In the genomic region with DNA sequence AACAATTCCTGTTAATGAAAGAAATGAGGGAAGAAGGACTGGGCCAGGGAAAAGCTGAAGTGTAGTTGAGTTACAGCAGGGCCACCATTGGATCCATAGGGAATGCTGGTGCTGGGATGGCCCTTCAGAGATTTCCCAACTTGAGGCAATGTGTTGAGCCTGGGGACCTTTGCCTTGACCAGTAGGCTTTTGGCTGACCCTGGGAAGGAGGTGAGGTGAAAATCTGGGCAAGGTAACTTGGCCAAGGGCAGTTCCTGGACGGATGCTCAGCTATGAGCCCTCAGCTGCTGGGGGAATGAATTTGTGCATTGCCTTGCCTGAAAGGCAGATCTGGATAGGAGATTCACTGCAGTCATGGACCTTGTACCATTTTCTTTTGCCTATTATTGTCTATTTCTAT, we compare ENCODE assay signal across 14 cellular contexts. TPM values are rescaled to one million over a fixed set of nuclear protein-coding genes. Genes with fewer than 3 reads are reported as not detected.
DNase-seq lines count a peak whose midpoint lies in the region; ATAC-seq, FAIRE-seq and TF ChIP-seq lines count a peak whose summit lies in the region.
"Had no signal": no experiment of that assay in that cellular context is flagged by ENCODE, and none has a peak within 500 bp of the region (broad histone marks: within the 10 kb centered on the region; RNA-seq: fewer than 3 reads in every experiment).

No MANE protein-coding gene starts in this region.

- no peaks in the 10 kb centered on the region for H4K20me1 ChIP-seq in KMS-11 (ENCODE audit: insufficient read depth)

- peaks cover 4% of the 10 kb centered on the region for H3K36me3 Mint-ChIP-seq in activated naive CD4-positive, alpha-beta T cell treated with anti-CD3 and anti-CD28 coated beads, Interleukin-2, amount 10 ng/mL, durations not matched to agents 7 days and 5 days

- no peak for TF ChIP-seq EP300 in sigmoid colon (IDR thresholded peaks at IDR 0.05)

- no peak for DNase-seq in activated naive CD4-positive, alpha-beta T cell treated with anti-CD3 and anti-CD28 coated beads, Interleukin-2, amount 10 ng/mL, durations not matched to agents 7 days and 5 days
- no peak for DNase-seq in activated naive CD4-positive, alpha-beta T cell treated with Interleukin-2 at 50 U/mL for 16 hours
- DNase-seq in AG08396 (ENCODE audit: low spot score), result no peak
- no peak for DNase-seq in kidney
- DNase-seq in sigmoid colon, result no peak
- DNase-seq: left colon, NCI-H510A had no signal

- no peak for FAIRE-seq in kidney (lab: Jason Lieb, UNC)
- FAIRE-seq: G401.6, H54 had no signal

- TF ChIP-seq CTCF in KMS-11 (conservative IDR thresholded peaks at IDR 0.05; ENCODE audit: low read depth, low read length), result no peak
- TF ChIP-seq CTCF in kidney (IDR thresholded peaks at IDR 0.05; ENCODE audit: borderline replicate concordance, extremely low read depth, insufficient read depth), result no peak
- TF ChIP-seq CTCF in sigmoid colon (IDR thresholded peaks at IDR 0.05), result no peak

- WGBS in sigmoid colon, 2 donors, result 90 to 93% methylated on average over 1 of the region's 1 CpG

- ATAC-seq in HG02623 (IDR thresholded peaks at IDR 0.05; ENCODE audit: unreplicated experiment), result peak; percentile 21
- ATAC-seq: left colon had no signal

- intact Hi-C loops in kidney (cut with DNase I), result loop anchor here (10.0 kb wide), 1 partner anchor 169 kb away; no protein-coding TSS in a partner anchor
- intact Hi-C loops in sigmoid colon (cut with DNase I), result no loop called here

- peaks cover 22% of the 10 kb centered on the region for H3K4me1 Mint-ChIP-seq in activated naive CD4-positive, alpha-beta T cell treated with anti-CD3 and anti-CD28 coated beads, Interleukin-2, amount 10 ng/mL, durations not matched to agents 7 days and 5 days

- no peak for TF ChIP-seq POLR2A in sigmoid colon (IDR thresholded peaks at IDR 0.05)

- H3K4me3 Mint-ChIP-seq in activated naive CD4-positive, alpha-beta T cell treated with anti-CD3 and anti-CD28 coated beads, Interleukin-2, amount 10 ng/mL, durations not matched to agents 7 days and 5 days, result no peak overlapping the region

- H3K9me3 Mint-ChIP-seq in activated naive CD4-positive, alpha-beta T cell treated with anti-CD3 and anti-CD28 coated beads, Interleukin-2, amount 10 ng/mL, durations not matched to agents 7 days and 5 days, result no peaks in the 10 kb centered on the region
- H3K9me3 Mint-ChIP-seq: IgD-negative memory B cell had no signal

- no peaks in the 10 kb centered on the region for H3K27me3 ChIP-seq in KMS-11 (ENCODE audit: insufficient read depth, low read depth)
- no peaks in the 10 kb centered on the region for H3K27me3 ChIP-seq in skeletal muscle satellite cell (ENCODE audit: control insufficient read depth, insufficient read depth, low read length)
- no peaks in the 10 kb centered on the region for H3K27me3 ChIP-seq in sigmoid colon
- H3K27me3 ChIP-seq: vagina had no signal

- H3K27ac ChIP-seq in KMS-11 (no peak overlapping the region), kidney (ENCODE audit: low read depth in 2 of 2, low read length in 2 of 2) (no peak overlapping the region), sigmoid colon (no peak overlapping the region)
- H3K27ac ChIP-seq: vagina had no signal

- H3K9ac ChIP-seq in KMS-11 (no peak overlapping the region), skeletal muscle satellite cell (ENCODE audit: low read depth, low read length) (no peak overlapping the region), kidney (ENCODE audit: low read length in 2 of 2) (no peak overlapping the region)

- no peaks in the 10 kb centered on the region for H3K79me2 ChIP-seq in KMS-11 (ENCODE audit: insufficient read depth, low read depth)

- H3K36me3 ChIP-seq in KMS-11 (ENCODE audit: insufficient read depth), result no peaks in the 10 kb centered on the region
- H3K36me3 ChIP-seq in skeletal muscle satellite cell (ENCODE audit: insufficient read depth, low read length), result peaks cover 20% of the 10 kb centered on the region
- H3K36me3 ChIP-seq in kidney (ENCODE audit: control insufficient read depth in 1 of 2, insufficient read depth in 2 of 2, low read length in 2 of 2), result peaks cover 0 to 4% of the 10 kb centered on the region in 2 donors
- peaks cover 0 to 12% (median 5%) of the 10 kb centered on the region in 4 donors for H3K36me3 ChIP-seq in sigmoid colon
- H3K36me3 ChIP-seq: vagina had no signal

- H3K27me3 Mint-ChIP-seq in activated naive CD4-positive, alpha-beta T cell treated with anti-CD3 and anti-CD28 coated beads, Interleukin-2, amount 10 ng/mL, durations not matched to agents 7 days and 5 days, result peaks cover 10% of the 10 kb centered on the region

- no peaks in the 10 kb centered on the region for H3K9me3 ChIP-seq in skeletal muscle satellite cell (replicated peaks; ENCODE audit: low read length)
- no peaks in the 10 kb centered on the region for H3K9me3 ChIP-seq in kidney (ENCODE audit: control insufficient read depth in 1 of 2, low read length in 2 of 2)
- no peaks in the 10 kb centered on the region for H3K9me3 ChIP-seq in sigmoid colon
- H3K9me3 ChIP-seq: vagina had no signal

- no peak overlapping the region for H2AFZ ChIP-seq in KMS-11 (ENCODE audit: low read depth)

- CTCF ChIA-PET in activated naive CD4-positive, alpha-beta T cell treated with anti-CD3 and anti-CD28 coated beads, Interleukin-2, amount 10 ng/mL, durations not matched to agents 7 days and 5 days (lab: Charles Lee), result interaction anchor here (1.0 to 1.3 kb wide), 3 partner anchors 20 to 175 kb away, joined by 4 to 5 read pairs (median 4); no protein-coding TSS in a partner anchor

- no peak overlapping the region for H3K4me3 ChIP-seq in KMS-11 (IDR thresholded peaks at IDR 0.05; ENCODE audit: insufficient read depth, low read depth, low read length)
- no peak overlapping the region for H3K4me3 ChIP-seq in skeletal muscle satellite cell (ENCODE audit: low read length)
- no peak overlapping the region for H3K4me3 ChIP-seq in kidney (ENCODE audit: low read length in 2 of 2)
- no peak overlapping the region for H3K4me3 ChIP-seq in sigmoid colon
- H3K4me3 ChIP-seq: vagina had no signal

- H3K4me2 ChIP-seq in KMS-11, result peak overlapping the region; percentile 60
- H3K4me2 ChIP-seq in skeletal muscle satellite cell (ENCODE audit: low read length), result peak overlapping the region; percentile 59

- H3K27ac Mint-ChIP-seq in activated naive CD4-positive, alpha-beta T cell treated with anti-CD3 and anti-CD28 coated beads, Interleukin-2, amount 10 ng/mL, durations not matched to agents 7 days and 5 days, result peak overlapping the region; percentile 70

- peaks cover 17% of the 10 kb centered on the region for H3K4me1 ChIP-seq in KMS-11 (ENCODE audit: low read depth, poor library complexity, severe bottlenecking)
- H3K4me1 ChIP-seq in skeletal muscle satellite cell (ENCODE audit: control insufficient read depth, insufficient read depth, low read length), result peaks cover 12% of the 10 kb centered on the region
- H3K4me1 ChIP-seq in kidney (ENCODE audit: control insufficient read depth in 1 of 2, insufficient read depth in 1 of 2, low read depth in 1 of 2, low read length in 2 of 2), result no peaks in the 10 kb centered on the region
- H3K4me1 ChIP-seq in sigmoid colon, result no peaks in the 10 kb centered on the region

RNA-seq across cellular contexts. Expression of gene UTRN, which starts 20.4 kb away (rescaled TPM):
- 58.1 and 66.6 TPM in 2 replicates for total RNA-seq in skeletal muscle satellite cell (2012; rRNA removed)
- total RNA-seq in kidney (210 TPM), sigmoid colon (100 to 1,000 TPM in 2 of 4 donors, 10 to 100 TPM in 2; 36.2 to 143 (median 112) TPM)
- polyA plus RNA-seq in kidney (ENCODE audit: insufficient read depth, low read depth, low replicate concordance) (8.3 TPM), sigmoid colon (10 to 100 TPM in 2 of 3 donors, 1 to 10 TPM in 1; 9.0 to 36.7 (median 13.4) TPM)
